In the genomic region with DNA sequence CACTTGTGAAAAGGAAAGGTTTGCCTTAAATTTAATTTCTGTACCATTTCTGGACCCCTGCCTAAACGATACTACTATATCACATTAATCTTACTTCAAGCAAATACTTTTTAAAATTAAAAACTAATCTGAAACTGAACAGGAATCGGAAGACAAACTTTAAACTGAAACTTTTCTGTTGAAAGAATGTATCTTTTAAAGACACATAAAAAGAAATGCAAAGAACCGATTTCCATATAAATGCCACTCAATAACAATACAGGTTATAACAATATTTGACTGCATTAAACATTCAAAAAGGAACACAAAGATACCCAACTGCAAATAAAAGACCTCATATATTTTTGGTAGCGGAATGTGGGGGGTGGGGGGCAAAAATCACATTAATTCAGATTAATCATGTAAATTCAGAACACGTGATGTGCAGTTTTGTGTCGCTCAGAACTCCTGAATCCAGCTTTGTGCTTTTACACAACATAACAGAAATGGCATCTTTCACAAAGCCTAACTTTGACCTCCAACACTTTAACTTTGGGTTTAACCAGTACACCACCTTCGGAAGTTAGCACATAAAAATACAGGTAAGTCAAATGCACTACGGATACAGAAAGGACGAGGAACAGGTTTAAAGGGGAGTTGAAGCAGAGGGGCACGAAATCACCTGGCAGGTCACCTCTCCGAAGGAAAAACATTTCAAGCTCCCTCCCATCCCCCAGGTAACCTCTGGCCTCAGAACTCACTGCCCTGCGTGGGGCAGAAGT, we compare ENCODE assay signal across 9 cellular contexts. TPM values are rescaled to one million over a fixed set of nuclear protein-coding genes. Genes with fewer than 3 reads are reported as not detected.
DNase-seq lines count a peak whose midpoint lies in the region; ATAC-seq and TF ChIP-seq lines count a peak whose summit lies in the region.
"Had no signal": no experiment of that assay in that cellular context is flagged by ENCODE, and none has a peak within 500 bp of the region (broad histone marks: within the 10 kb centered on the region; RNA-seq: fewer than 3 reads in every experiment).

No MANE protein-coding gene starts in this region.

- POLR2A ChIA-PET in activated CD4-positive, alpha-beta T cell treated with anti-CD3 and anti-CD28 coated beads, Interleukin-2, amount 10 ng/mL, durations not matched to agents 7 days and 5 days (lab: Charles Lee): no interaction called here

- peaks cover 5 to 12% of the 10 kb centered on the region in 2 donors for H3K4me1 ChIP-seq in thoracic aorta (ENCODE audit: control insufficient read depth in 1 of 2, low read depth in 2 of 2)

- no peak for TF ChIP-seq POLR2A in lower leg skin (IDR thresholded peaks at IDR 0.05)

- H3K27ac ChIP-seq in thoracic aorta: peak overlapping the region; percentile 87 to 88

- H3K27me3 ChIP-seq in thoracic aorta (replicated peaks; ENCODE audit: insufficient read depth): no peaks in the 10 kb centered on the region

- H3K36me3 Mint-ChIP-seq in activated CD4-positive, alpha-beta T cell treated with anti-CD3 and anti-CD28 coated beads, Interleukin-2, amount 10 ng/mL, durations not matched to agents 7 days and 5 days (ENCODE audit: low read depth): no peaks in the 10 kb centered on the region

- peak overlapping the region; percentile 64 for H3K4me3 Mint-ChIP-seq in activated CD4-positive, alpha-beta T cell treated with anti-CD3 and anti-CD28 coated beads, Interleukin-2, amount 10 ng/mL, durations not matched to agents 7 days and 5 days

- DNase-seq in activated CD4-positive, alpha-beta T cell treated with anti-CD3 and anti-CD28 coated beads, Interleukin-2, amount 10 ng/mL, durations not matched to agents 7 days and 5 days: no peak
- DNase-seq in activated CD4-positive, alpha-beta T cell treated with anti-CD3 and anti-CD28 coated beads, Interleukin-2, amount 50 U/mL, for 1 hour: no peak
- no peak for DNase-seq in astrocyte of the spinal cord (ENCODE audit: low read depth, low spot score)
- no peak for DNase-seq in lower leg skin (ENCODE audit: low spot score in 2 of 2)
- no peak for DNase-seq in thoracic aorta (ENCODE audit: low spot score)
- no peak for DNase-seq in stimulated activated CD4-positive, alpha-beta T cell treated with anti-CD3 and anti-CD28 coated beads, Interleukin-2, amount 100 ng/mL, for 48 hours
- no peak for DNase-seq in posterior vena cava (ENCODE audit: low spot score)
- DNase-seq in activated CD8-positive, alpha-beta memory T cell treated with anti-CD3 and anti-CD28 coated beads for 24 hours: no peak
- DNase-seq: NCI-H1694 treated with DMSO at 0.1 percent for 48 hours had no signal

- peaks cover 75% of the 10 kb centered on the region for H3K27me3 Mint-ChIP-seq in activated CD4-positive, alpha-beta T cell treated with anti-CD3 and anti-CD28 coated beads, Interleukin-2, amount 10 ng/mL, durations not matched to agents 7 days and 5 days

- CTCF ChIA-PET in activated CD4-positive, alpha-beta T cell treated with anti-CD3 and anti-CD28 coated beads, Interleukin-2, amount 10 ng/mL, durations not matched to agents 7 days and 5 days (lab: Charles Lee): no interaction called here

- TF ChIP-seq CTCF in astrocyte of the spinal cord (IDR thresholded peaks at IDR 0.05; ENCODE audit: low read depth, low read length) (no peak), lower leg skin (IDR thresholded peaks at IDR 0.05) (no peak), thoracic aorta (IDR thresholded peaks at IDR 0.05) (no peak)

- in situ Hi-C loops in astrocyte of the spinal cord (cut with HindIII; ENCODE audit: low sequenced_read_pairs): no loop called here

- H3K36me3 ChIP-seq in thoracic aorta: no peaks in the 10 kb centered on the region

- intact Hi-C loops in lower leg skin (cut with DNase I; ENCODE audit: low total_unique reads): no loop called here
- intact Hi-C loops in posterior vena cava (cut with DNase I): loop anchor here (10.0 kb wide), 3 partner anchors 111 to 249 kb away; no protein-coding TSS in a partner anchor

- WGBS in lower leg skin, 2 donors: 9 to 11% methylated on average over 12 of the region's 12 CpGs

- no peaks in the 10 kb centered on the region for H3K9me3 ChIP-seq in thoracic aorta

- ATAC-seq in thoracic aorta (ENCODE audit: insufficient number of reproducible peaks, low FRiP score, low read depth): no peak

- H3K4me1 Mint-ChIP-seq in activated CD4-positive, alpha-beta T cell treated with anti-CD3 and anti-CD28 coated beads, Interleukin-2, amount 10 ng/mL, durations not matched to agents 7 days and 5 days: peaks cover 16% of the 10 kb centered on the region

- H3K4me3 ChIP-seq in astrocyte of the spinal cord (ENCODE audit: low read depth, low read length) (peak overlapping the region; percentile 84), lower leg skin (ENCODE audit: low read depth, poor library complexity, severe bottlenecking) (peak overlapping the region; percentile 63), thoracic aorta (peak overlapping the region; percentile 95)

- H3K9me3 Mint-ChIP-seq in activated CD4-positive, alpha-beta T cell treated with anti-CD3 and anti-CD28 coated beads, Interleukin-2, amount 10 ng/mL, durations not matched to agents 7 days and 5 days: no peaks in the 10 kb centered on the region

- no peak overlapping the region for H3K27ac Mint-ChIP-seq in activated CD4-positive, alpha-beta T cell treated with anti-CD3 and anti-CD28 coated beads, Interleukin-2, amount 10 ng/mL, durations not matched to agents 7 days and 5 days

RNA-seq across cellular contexts. Expression of gene LIFR, which starts 0.9 kb away (rescaled TPM):
- total RNA-seq in activated CD4-positive, alpha-beta T cell treated with anti-CD3 and anti-CD28 coated beads, Interleukin-2, amount 10 ng/mL, durations not matched to agents 7 days and 5 days: under 1 TPM in 1 of 2 experiments, not detected in 1; 0.12 TPM
- total RNA-seq in lower leg skin: 10 to 100 TPM; 28.3 to 70.6 (median 42.1) TPM
- 100 to 1,000 TPM in 1 of 2 donors, 10 to 100 TPM in 1; 61.1 to 110 TPM for total RNA-seq in thoracic aorta
- total RNA-seq in posterior vena cava: 10 to 100 TPM; 75.0 to 80.4 TPM

Comparison
In these comparisons a context has a peak if more than half of its experiments do, and no peak if none do; other contexts are left out.
1. RNA of gene LIFR, which starts 0.9 kb away (total RNA-seq): 61.1 to 110 TPM in thoracic aorta, 75.0 to 80.4 TPM in posterior vena cava and 28.3 to 70.6 TPM in lower leg skin; 0.12 TPM in activated CD4-positive, alpha-beta T cell treated with anti-CD3 and anti-CD28 coated beads, Interleukin-2, amount 10 ng/mL, durations not matched to agents 7 days and 5 days; every median in the first group is over 10 times any median in the second.
2. Peak in every context shown above with its lines, with median percentiles within 50 percentile points of each other: H3K4me3 ChIP-seq.